ENCODE assay signal across 16 cellular contexts in the genomic region with DNA sequence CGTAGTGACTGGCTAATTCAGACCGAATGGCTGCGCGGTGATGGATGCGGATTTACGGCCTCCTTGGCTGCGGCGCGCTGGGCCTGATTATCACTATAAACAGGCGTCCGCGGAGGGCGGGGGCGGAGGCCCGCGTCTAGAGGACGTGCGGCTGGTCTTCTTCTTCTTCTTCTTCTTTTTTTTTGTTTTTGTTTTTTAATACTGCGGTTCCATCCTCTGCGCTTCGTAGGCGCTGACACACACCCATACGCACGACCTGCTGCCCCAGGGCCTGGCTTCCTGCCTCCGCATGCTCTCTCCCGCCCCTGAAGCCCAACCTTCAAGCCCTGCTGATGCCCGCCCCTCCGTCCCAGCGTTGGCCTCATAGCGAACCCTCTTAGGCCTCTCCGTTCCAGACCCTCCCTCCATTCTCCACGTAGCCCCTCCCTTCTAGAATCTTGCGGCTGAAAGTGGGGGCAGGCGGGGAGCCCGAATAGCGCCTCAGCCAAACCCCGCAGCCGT. TPM values are rescaled to one million over a fixed set of nuclear protein-coding genes. Genes with fewer than 3 reads are reported as not detected.
A peak's percentile ranks its signal among the peaks of the same experiment; 100 is the strongest.
DNase-seq lines count a peak whose midpoint lies in the region; ATAC-seq and TF ChIP-seq lines count a peak whose summit lies in the region.
"Had no signal": no experiment of that assay in that cellular context is flagged by ENCODE, and none has a peak within 500 bp of the region (broad histone marks: within the 10 kb centered on the region; RNA-seq: fewer than 3 reads in every experiment).

No MANE protein-coding gene starts in this region.

- H3K27me3 Mint-ChIP-seq in type B pancreatic cell: peaks cover 91% of the 10 kb centered on the region

- TF ChIP-seq CTCF in left ventricle myocardium inferior (IDR thresholded peaks at IDR 0.05; ENCODE audit: borderline replicate concordance): no peak
- TF ChIP-seq CTCF in mammary epithelial cell (conservative IDR thresholded peaks at IDR 0.05 in 1 of 2, IDR thresholded peaks at IDR 0.05 in 1 of 2; ENCODE audit: extremely low read depth in 1 of 2, insufficient read depth in 1 of 2, low read depth in 1 of 2, low read length in 2 of 2): no peak
- TF ChIP-seq CTCF in type B pancreatic cell (conservative IDR thresholded peaks at IDR 0.05): no peak
- no peak for TF ChIP-seq CTCF in Peyer's patch (IDR thresholded peaks at IDR 0.05)

- no peak overlapping the region for H3K9ac ChIP-seq in mammary epithelial cell (ENCODE audit: insufficient read depth, low read length)

- no peak for TF ChIP-seq POLR2A in Peyer's patch (IDR thresholded peaks at IDR 0.05)

- H3K4me2 ChIP-seq in mammary epithelial cell (ENCODE audit: insufficient read depth, low read depth, low read length): peak overlapping the region; percentile 82

- H3K79me2 ChIP-seq in mammary epithelial cell (ENCODE audit: insufficient read depth, low read length): no peaks in the 10 kb centered on the region

- no peak for ATAC-seq in right cardiac atrium
- ATAC-seq: activated T-cell treated with anti-CD3 and anti-CD28 coated beads, Interleukin-2, amount 50 U/mL, for 4 hours; effector memory CD8-positive, alpha-beta T cell; stimulated activated memory B cell treated with anti-CD40 and anti-IgM and Interleukin-4, amounts not matched to agents 10 μg/mL and 1 μg/mL and 100 μg/mL, for 72 hours had no signal

- no peak overlapping the region for H3K27ac Mint-ChIP-seq in type B pancreatic cell
- H3K27ac Mint-ChIP-seq: effector memory CD8-positive, alpha-beta T cell; stimulated activated memory B cell treated with anti-CD40 and anti-IgM and Interleukin-4, amounts not matched to agents 10 μg/mL and 1 μg/mL and 100 μg/mL, for 72 hours had no signal

- peak overlapping the region; percentile 46 for H2AFZ ChIP-seq in mammary epithelial cell (ENCODE audit: low read depth, low read length)

- H3K4me3 ChIP-seq in left ventricle myocardium inferior: peak overlapping the region; percentile 42
- no peak overlapping the region for H3K4me3 ChIP-seq in right cardiac atrium (ENCODE audit: low read length)
- H3K4me3 ChIP-seq in mammary epithelial cell (replicated peaks in 1 of 3; ENCODE audit: insufficient read depth in 1 of 3, low read depth in 2 of 3, low read length in 3 of 3): peak overlapping the region; percentile 13 to 38 (median 28)
- no peak overlapping the region for H3K4me3 ChIP-seq in Peyer's patch

- H3K9me3 Mint-ChIP-seq in type B pancreatic cell: peaks cover 6% of the 10 kb centered on the region
- H3K9me3 Mint-ChIP-seq: activated T-cell treated with anti-CD3 and anti-CD28 coated beads, Interleukin-2, amount 50 U/mL, for 4 hours had no signal

- H3K27ac ChIP-seq in left ventricle myocardium inferior (replicated peaks): no peak overlapping the region
- H3K27ac ChIP-seq in right cardiac atrium (ENCODE audit: low read length): no peak overlapping the region
- no peak overlapping the region for H3K27ac ChIP-seq in mammary epithelial cell (ENCODE audit: insufficient read depth, low read depth, low read length)
- H3K27ac ChIP-seq in Peyer's patch: no peak overlapping the region

- peaks cover 2% of the 10 kb centered on the region for H4K20me1 ChIP-seq in mammary epithelial cell (ENCODE audit: insufficient read depth, low read length)

- H3K4me3 Mint-ChIP-seq in type B pancreatic cell: peak overlapping the region; percentile 68
- H3K4me3 Mint-ChIP-seq: activated T-cell treated with anti-CD3 and anti-CD28 coated beads, Interleukin-2, amount 50 U/mL, for 4 hours; effector memory CD8-positive, alpha-beta T cell; stimulated activated memory B cell treated with anti-CD40 and anti-IgM and Interleukin-4, amounts not matched to agents 10 μg/mL and 1 μg/mL and 100 μg/mL, for 72 hours had no signal

- H3K4me1 ChIP-seq in left ventricle myocardium inferior (peaks cover 14% of the 10 kb centered on the region), right cardiac atrium (ENCODE audit: control insufficient read depth, insufficient read depth, low read length) (no peaks in the 10 kb centered on the region), mammary epithelial cell (ENCODE audit: insufficient read depth, low read length) (peaks cover 21% of the 10 kb centered on the region), Peyer's patch (no peaks in the 10 kb centered on the region)

- intact Hi-C loops in left ventricle myocardium inferior (cut with micrococcal nuclease) (no loop called here), right cardiac atrium (cut with DNase I) (no loop called here), mammary epithelial cell (cut with micrococcal nuclease) (no loop called here)

- H3K4me1 Mint-ChIP-seq in type B pancreatic cell (ENCODE audit: unreplicated experiment): no peaks in the 10 kb centered on the region

- no peaks in the 10 kb centered on the region for H3K36me3 ChIP-seq in left ventricle myocardium inferior
- no peaks in the 10 kb centered on the region for H3K36me3 ChIP-seq in mammary epithelial cell (ENCODE audit: insufficient read depth, low read length)
- H3K36me3 ChIP-seq in Peyer's patch: no peaks in the 10 kb centered on the region

- DNase-seq in left ventricle myocardium inferior (no peak), right cardiac atrium (no peak), mammary epithelial cell (peak; percentile 50), iPS-NIHi7 (ENCODE audit: extremely low spot score) (peak; percentile 66), type B pancreatic cell (ENCODE audit: extremely low spot score, unreplicated experiment) (no peak), Peyer's patch (no peak)
- no peak for DNase-seq in activated CD8-positive, alpha-beta memory T cell treated with anti-CD3 and anti-CD28 coated beads for 24 hours
- DNase-seq in stimulated activated CD4-positive, alpha-beta T cell treated with anti-CD3 and anti-CD28 coated beads, Interleukin-2, amount 100 ng/mL, for 24 hours: no peak
- DNase-seq: activated T-cell treated with anti-CD3 and anti-CD28 coated beads, Interleukin-2, amount 50 U/mL, for 4 hours; aorta; effector memory CD8-positive, alpha-beta T cell; NCI-H1092; NCI-H526 treated with DMSO at 0.1 percent for 48 hours; stimulated activated CD4-positive, alpha-beta T cell treated with anti-CD3 and anti-CD28 coated beads, Interleukin-4, amount 100 ng/mL, for 1 hour had no signal

- H3K36me3 Mint-ChIP-seq in type B pancreatic cell: no peaks in the 10 kb centered on the region
- H3K36me3 Mint-ChIP-seq: stimulated activated memory B cell treated with anti-CD40 and anti-IgM and Interleukin-4, amounts not matched to agents 10 μg/mL and 1 μg/mL and 100 μg/mL, for 72 hours had no signal

- no TSS peak for BruUV-seq in mammary epithelial cell (replicated peaks; lab: Mats Ljungman, UMichigan)

- CTCF ChIA-PET in mammary epithelial cell (lab: Charles Lee; ENCODE audit: low non-redundant PET): no interaction called here

- dilution Hi-C loops in mammary epithelial cell (cut with HindIII; ENCODE audit: low sequenced_read_pairs): no loop called here

- peaks cover 97% of the 10 kb centered on the region for H3K27me3 ChIP-seq in left ventricle myocardium inferior (ENCODE audit: low read depth)
- no peaks in the 10 kb centered on the region for H3K27me3 ChIP-seq in right cardiac atrium (ENCODE audit: control insufficient read depth, insufficient read depth)
- H3K27me3 ChIP-seq in mammary epithelial cell (ENCODE audit: insufficient read depth, low read length): peaks cover 40% of the 10 kb centered on the region
- H3K27me3 ChIP-seq in Peyer's patch: peaks cover 0 to 26% of the 10 kb centered on the region in 2 donors

- in situ Hi-C loops in mammary epithelial cell (cut with MboI; ENCODE audit: low sequenced_read_pairs in 2 of 2): no loop called here

- 2% methylated on average over 38 of the region's 38 CpGs for WGBS in right cardiac atrium
- 6% methylated on average over 25 of the region's 38 CpGs for WGBS in mammary epithelial cell (ENCODE audit: low coverage, missing lambda C conversion rate)

- no peaks in the 10 kb centered on the region for H3K9me3 ChIP-seq in left ventricle myocardium inferior (replicated peaks)
- H3K9me3 ChIP-seq in right cardiac atrium (ENCODE audit: control insufficient read depth, low read length): no peaks in the 10 kb centered on the region
- H3K9me3 ChIP-seq in mammary epithelial cell (replicated peaks; ENCODE audit: insufficient read depth, low read length): no peaks in the 10 kb centered on the region
- H3K9me3 ChIP-seq in Peyer's patch: no peaks in the 10 kb centered on the region

RNA-seq across cellular contexts. Expression of gene SLC6A5, which starts 2.7 kb away (rescaled TPM):
- total RNA-seq in left ventricle myocardium inferior (not detected), right cardiac atrium (not detected), mammary epithelial cell (under 1 TPM in 1 of 2 donors, not detected in 1; under 0.01 TPM), type B pancreatic cell (ENCODE audit: low replicate concordance) (not detected in 2 replicates), Peyer's patch (not detected)
- polyA plus RNA-seq in right cardiac atrium (not detected), mammary epithelial cell (not detected)
- polyA minus RNA-seq in mammary epithelial cell: not detected
- total RNA-seq: activated T-cell treated with anti-CD3 and anti-CD28 coated beads, Interleukin-2, amount 50 U/mL, for 4 hours; aorta; mesenteric fat pad had no signal
- polyA plus RNA-seq: aorta had no signal

Comparison
In these comparisons a context has a peak if more than half of its experiments do, and no peak if none do; other contexts are left out.
1. H3K4me3 ChIP-seq: peak in left ventricle myocardium inferior (single experiment) and mammary epithelial cell (3 of 3); none in right cardiac atrium (single experiment) and Peyer's patch (0 of 4).
2. DNase-seq: peak in mammary epithelial cell (single experiment) and iPS-NIHi7 (single experiment); none in left ventricle myocardium inferior (single experiment), right cardiac atrium (0 of 3), type B pancreatic cell (single experiment), activated CD8-positive, alpha-beta memory T cell treated with anti-CD3 and anti-CD28 coated beads for 24 hours (single experiment), stimulated activated CD4-positive, alpha-beta T cell treated with anti-CD3 and anti-CD28 coated beads, Interleukin-2, amount 100 ng/mL, for 24 hours (0 of 2) and Peyer's patch (0 of 3).